14 cellular contexts compared by ENCODE assay signal in the genomic region with DNA sequence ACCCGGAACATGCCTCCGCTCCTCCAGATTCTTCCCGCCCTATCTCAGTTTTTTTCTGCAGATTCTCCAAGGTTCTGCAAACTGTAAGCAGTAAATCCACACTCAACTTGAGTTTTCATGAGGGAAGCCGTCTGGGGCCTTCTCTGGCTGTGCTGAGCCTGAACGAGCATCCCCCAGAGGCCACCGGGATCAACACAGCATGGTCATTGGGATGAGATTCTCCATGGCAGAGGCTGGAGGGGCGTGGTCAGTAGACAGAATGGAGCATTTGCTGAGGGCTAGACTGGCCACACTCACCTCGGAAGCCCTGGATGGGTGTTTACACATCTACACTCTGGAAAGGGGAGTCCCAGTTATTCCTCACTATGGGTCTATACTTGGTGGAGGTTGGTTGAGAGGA. TPM values are rescaled to one million over a fixed set of nuclear protein-coding genes. Genes with fewer than 3 reads are reported as not detected.
DNase-seq lines count a peak whose midpoint lies in the region; ATAC-seq, FAIRE-seq and TF ChIP-seq lines count a peak whose summit lies in the region.
"Had no signal": no experiment of that assay in that cellular context is flagged by ENCODE, and none has a peak within 500 bp of the region (broad histone marks: within the 10 kb centered on the region; RNA-seq: fewer than 3 reads in every experiment).

No MANE protein-coding gene starts in this region.

- TF ChIP-seq CTCF in K562 (IDR thresholded peaks at IDR 0.05 in 2 of 3, conservative IDR thresholded peaks at IDR 0.05 in 1 of 3; ENCODE audit: insufficient read depth in 2 of 3, low read depth in 1 of 3, low read length in 3 of 3) (no peak), kidney (IDR thresholded peaks at IDR 0.05; ENCODE audit: borderline replicate concordance, extremely low read depth, insufficient read depth) (no peak)

- in situ Hi-C loops in K562 (cut with MboI): no loop called here

- H3K4me1 ChIP-seq in BLaER1 treated with 17β-estradiol and CSF1 and Interleukin-3, amounts not matched to agents 10 nM and 100 nM: peaks cover 92 to 99% (median 97%) of the 10 kb centered on the region in 10 experiments
- no peaks in the 10 kb centered on the region for H3K4me1 ChIP-seq in K562 (replicated peaks in 1 of 2; ENCODE audit: control insufficient read depth in 2 of 2, insufficient read depth in 2 of 2, low read length in 2 of 2)
- no peaks in the 10 kb centered on the region for H3K4me1 ChIP-seq in kidney (ENCODE audit: control insufficient read depth in 1 of 2, insufficient read depth in 1 of 2, low read depth in 1 of 2, low read length in 2 of 2)
- H3K4me1 ChIP-seq: BE2C had no signal

- TF ChIP-seq POLR2A in K562 (conservative IDR thresholded peaks at IDR 0.05): no peak

- no peaks in the 10 kb centered on the region for H3K9me3 ChIP-seq in BLaER1 treated with 17β-estradiol and CSF1 and Interleukin-3, amounts not matched to agents 10 nM and 100 nM (replicated peaks in 1 of 11)
- H3K9me3 ChIP-seq in K562 (replicated peaks; ENCODE audit: control insufficient read depth, insufficient read depth, low read depth, low read length) (no peaks in the 10 kb centered on the region), kidney (ENCODE audit: control insufficient read depth in 1 of 2, low read length in 2 of 2) (no peaks in the 10 kb centered on the region)
- H3K9me3 ChIP-seq: BE2C had no signal

- FAIRE-seq in K562 (lab: Jason Lieb, UNC): no peak
- no peak for FAIRE-seq in kidney (lab: Jason Lieb, UNC)
- FAIRE-seq: A204.1 had no signal

- DNase-seq in K562 (ENCODE audit: extremely low read depth in 1 of 4, low spot score in 3 of 4) (peak in 2 of 4 experiments; percentile 12 to 14), kidney (peak; percentile 32), sciatic nerve (ENCODE audit: low spot score) (peak; percentile 32), left lobe of liver (ENCODE audit: low spot score) (no peak)
- no peak for DNase-seq in activated naive CD4-positive, alpha-beta T cell treated with anti-CD3 and anti-CD28 coated beads, Interleukin-2, amount 50 U/mL, for 16 hours
- DNase-seq: BE2C; CD4-positive, CD25-positive, alpha-beta regulatory T cell; DMS53; GF-D8; H7; IMR-90 had no signal

- peaks cover 0 to 5% (median 0%) of the 10 kb centered on the region in 11 experiments; a peak in 1 of 22 replicates for H3K36me3 ChIP-seq in BLaER1 treated with 17β-estradiol and CSF1 and Interleukin-3, amounts not matched to agents 10 nM and 100 nM
- H3K36me3 ChIP-seq in K562 (ENCODE audit: control insufficient read depth, insufficient read depth, low read length) (no peaks in the 10 kb centered on the region), kidney (ENCODE audit: control insufficient read depth in 1 of 2, insufficient read depth in 2 of 2, low read length in 2 of 2) (no peaks in the 10 kb centered on the region)
- H3K36me3 ChIP-seq: BE2C had no signal

- H3K9ac ChIP-seq in BLaER1 treated with 17β-estradiol and CSF1 and Interleukin-3, amounts not matched to agents 10 nM and 100 nM: no peak overlapping the region
- H3K9ac ChIP-seq in K562 (ENCODE audit: insufficient read depth in 1 of 2, low read depth in 2 of 2, low read length in 2 of 2) (no peak overlapping the region), kidney (ENCODE audit: low read length in 2 of 2) (no peak overlapping the region)

- no peak overlapping the region for H3K4me3 ChIP-seq in BLaER1 treated with 17β-estradiol and CSF1 and Interleukin-3, amounts not matched to agents 10 nM and 100 nM
- no peak overlapping the region for H3K4me3 ChIP-seq in K562
- H3K4me3 ChIP-seq in kidney (ENCODE audit: low read length in 2 of 2): no peak overlapping the region

- H3K79me2 ChIP-seq in K562 (ENCODE audit: control insufficient read depth, insufficient read depth, low read length): no peaks in the 10 kb centered on the region

- no peaks in the 10 kb centered on the region for H3K27me3 ChIP-seq in BLaER1 treated with 17β-estradiol and CSF1 and Interleukin-3, amounts not matched to agents 10 nM and 100 nM
- peaks cover 11 to 61% of the 10 kb centered on the region in 2 experiments; a peak in 4 of 5 replicates for H3K27me3 ChIP-seq in K562 (ENCODE audit: control insufficient read depth in 2 of 2, insufficient read depth in 2 of 2, low read length in 2 of 2)

- ATAC-seq in K562: peak; percentile 69
- ATAC-seq in sciatic nerve: no peak
- no peak for ATAC-seq in left lobe of liver
- ATAC-seq in GM18861 (IDR thresholded peaks at IDR 0.05; ENCODE audit: unreplicated experiment): no peak

- no TSS peak for BruUV-seq in K562 (replicated peaks; lab: Mats Ljungman, UMichigan)

- no peak overlapping the region for H2AFZ ChIP-seq in K562 (ENCODE audit: low read depth, low read length)

- peak overlapping the region; percentile 41 to 93 (median 89) for H3K4me2 ChIP-seq in BLaER1 treated with 17β-estradiol and CSF1 and Interleukin-3, amounts not matched to agents 10 nM and 100 nM
- no peak overlapping the region for H3K4me2 ChIP-seq in K562 (ENCODE audit: insufficient read depth, low read length)

- no peak for TF ChIP-seq RAD21 in K562 (CRISPR knock-in tag; conservative IDR thresholded peaks at IDR 0.05 in 1 of 2, IDR thresholded peaks at IDR 0.05 in 1 of 2)

- H3K9me1 ChIP-seq in K562 (ENCODE audit: control insufficient read depth, insufficient read depth, low read length): no peaks in the 10 kb centered on the region

- intact Hi-C loops in K562 (cut with micrococcal nuclease): no loop called here
- intact Hi-C loops in kidney (cut with DNase I): no loop called here
- intact Hi-C loops in sciatic nerve (cut with DNase I): no loop called here

- TF ChIP-seq EP300 in K562 (IDR thresholded peaks at IDR 0.05; ENCODE audit: low read length): no peak

- CTCF ChIA-PET in K562 (lab: Yijun Ruan, JAX; ENCODE audit: low intra/inter-chr PET ratio): no interaction called here

- 12% methylated on average over 8 of the region's 8 CpGs for WGBS in K562 (ENCODE audit: insufficient coverage, low coverage, missing lambda C conversion rate)

- no peaks in the 10 kb centered on the region for H4K20me1 ChIP-seq in BLaER1 treated with 17β-estradiol and CSF1 and Interleukin-3, amounts not matched to agents 10 nM and 100 nM
- 0 out of 2 replicates have a peak, but pooled peaks cover 3% of the 10 kb centered on the region for H4K20me1 ChIP-seq in K562 (replicated peaks; ENCODE audit: control insufficient read depth, insufficient read depth, low read length)

- H3K27ac ChIP-seq in BLaER1 treated with 17β-estradiol and CSF1 and Interleukin-3, amounts not matched to agents 10 nM and 100 nM: peak overlapping the region in 5 of 11 experiments; percentile 13 to 86 (median 68); a peak in 5 of 22 replicates
- H3K27ac ChIP-seq in K562 (ENCODE audit: extremely low read depth, low read depth, low read length): no peak overlapping the region
- no peak overlapping the region for H3K27ac ChIP-seq in kidney (ENCODE audit: low read depth in 2 of 2, low read length in 2 of 2)

- POLR2A ChIA-PET in K562 (lab: Yijun Ruan, JAX): no interaction called here

RNA-seq across cellular contexts. Expression of a gene that starts 2.3 kb away (rescaled TPM):
- total RNA-seq in K562 (2011; cell fraction: chromatin; rRNA removed; ENCODE audit: low replicate concordance): not detected in 2 replicates
- total RNA-seq in K562 (2011; cell fraction: nucleolus; rRNA removed): not detected in 2 replicates
- not detected in 2 replicates for total RNA-seq in K562 (2011; cell fraction: nucleoplasm; rRNA removed)
- total RNA-seq in K562 (2014; rRNA removed) (not detected in 2 replicates), K562 (2014; rRNA removed; fragmentation: Illumina TruSeq; extraction: Trizol) (not detected in 2 replicates), K562 (2015; rRNA removed; fragmentation: Illumina TruSeq; extraction: Trizol) (not detected in 2 replicates), K562 (2021) (not detected in 2 replicates), kidney (0.69 TPM), sciatic nerve (2.1 TPM), left lobe of liver (not detected)
- polyA plus RNA-seq in K562 (2011; rRNA removed) (not detected in 2 replicates), K562 (2014; fragmentation: Illumina TruSeq; extraction: Trizol) (not detected in 2 replicates), K562 (2014; fragmentation: Nextera tagmentation; extraction: Ambion mirVana) (not detected), K562 (2014; rRNA removed) (not detected in 2 replicates), kidney (ENCODE audit: insufficient read depth, low read depth, low replicate concordance) (not detected)
- polyA plus RNA-seq in K562 (2011; cell fraction: cytosol; rRNA removed): not detected in 2 replicates
- not detected in 2 replicates for polyA plus RNA-seq in K562 (2011; cell fraction: nucleus; rRNA removed)
- 0.53 TPM in 1 of 2 replicates, not detected in the other for polyA plus RNA-seq in K562 (2012)
- not detected in 2 replicates for polyA minus RNA-seq in K562 (2011; rRNA and poly(A)+ RNA removed)
- polyA minus RNA-seq in K562 (2011; cell fraction: cytosol; rRNA and poly(A)+ RNA removed): not detected in 2 replicates
- not detected in 2 replicates for polyA minus RNA-seq in K562 (2011; cell fraction: nucleus; rRNA and poly(A)+ RNA removed)
- total RNA-seq: CD4-positive, CD25-positive, alpha-beta regulatory T cell; H7; IMR-90 had no signal
- polyA plus RNA-seq: CD4-positive, CD25-positive, alpha-beta regulatory T cell; IMR-90 had no signal

RNA-seq across cellular contexts. Expression of a gene that starts 23.4 kb away (rescaled TPM):
- total RNA-seq in K562 (2011; cell fraction: chromatin; rRNA removed; ENCODE audit: low replicate concordance): not detected in 2 replicates
- not detected in 2 replicates for total RNA-seq in K562 (2011; cell fraction: nucleolus; rRNA removed)
- total RNA-seq in K562 (2011; cell fraction: nucleoplasm; rRNA removed): not detected in 2 replicates
- not detected in 2 replicates for total RNA-seq in K562 (2014; rRNA removed)
- not detected in 2 replicates for total RNA-seq in K562 (2014; rRNA removed; fragmentation: Illumina TruSeq; extraction: Trizol)
- 0.23 and 0.54 TPM in 2 replicates for total RNA-seq in K562 (2015; rRNA removed; fragmentation: Illumina TruSeq; extraction: Trizol)
- 0.20 and 0.24 TPM in 2 replicates for total RNA-seq in K562 (2021)
- not detected in 2 replicates for polyA plus RNA-seq in K562 (2011; rRNA removed)
- polyA plus RNA-seq in K562 (2011; cell fraction: cytosol; rRNA removed): not detected in 2 replicates
- not detected in 2 replicates for polyA plus RNA-seq in K562 (2011; cell fraction: nucleus; rRNA removed)
- polyA plus RNA-seq in K562 (2012): 0.40 and 7.6 TPM in 2 replicates
- polyA plus RNA-seq in K562 (2014; fragmentation: Illumina TruSeq; extraction: Trizol): 0.12 TPM in 1 of 2 replicates, not detected in the other
- not detected for polyA plus RNA-seq in K562 (2014; fragmentation: Nextera tagmentation; extraction: Ambion mirVana)
- 0.12 TPM in 1 of 2 replicates, not detected in the other for polyA plus RNA-seq in K562 (2014; rRNA removed)
- polyA minus RNA-seq in K562 (2011; rRNA and poly(A)+ RNA removed): not detected in 2 replicates
- not detected in 2 replicates for polyA minus RNA-seq in K562 (2011; cell fraction: cytosol; rRNA and poly(A)+ RNA removed)
- polyA minus RNA-seq in K562 (2011; cell fraction: nucleus; rRNA and poly(A)+ RNA removed): not detected in 2 replicates
- total RNA-seq in kidney: 41.9 TPM
- polyA plus RNA-seq in kidney (ENCODE audit: insufficient read depth, low read depth, low replicate concordance): 4.1 TPM
- 44.7 TPM for total RNA-seq in sciatic nerve
- total RNA-seq in left lobe of liver: 3.1 TPM
- total RNA-seq: IMR-90 had no signal
- polyA plus RNA-seq: IMR-90 had no signal

RNA-seq across cellular contexts. Expression of a gene that starts 28.3 kb away (rescaled TPM):
- not detected in 2 replicates for total RNA-seq in K562 (2011; cell fraction: chromatin; rRNA removed; ENCODE audit: low replicate concordance)
- total RNA-seq in K562 (2011; cell fraction: nucleolus; rRNA removed): not detected in 2 replicates
- total RNA-seq in K562 (2011; cell fraction: nucleoplasm; rRNA removed): not detected in 2 replicates
- total RNA-seq in K562 (2014; rRNA removed) (not detected in 2 replicates), K562 (2014; rRNA removed; fragmentation: Illumina TruSeq; extraction: Trizol) (not detected in 2 replicates), K562 (2015; rRNA removed; fragmentation: Illumina TruSeq; extraction: Trizol) (not detected in 2 replicates), K562 (2021) (not detected in 2 replicates), kidney (5.9 TPM), sciatic nerve (5.3 TPM), left lobe of liver (1.4 TPM)
- polyA plus RNA-seq in K562 (2011; rRNA removed) (not detected in 2 replicates), K562 (2014; fragmentation: Illumina TruSeq; extraction: Trizol) (not detected in 2 replicates), K562 (2014; fragmentation: Nextera tagmentation; extraction: Ambion mirVana) (not detected), K562 (2014; rRNA removed) (not detected in 2 replicates), kidney (ENCODE audit: insufficient read depth, low read depth, low replicate concordance) (1.4 TPM)
- not detected in 2 replicates for polyA plus RNA-seq in K562 (2011; cell fraction: cytosol; rRNA removed)
- not detected in 2 replicates for polyA plus RNA-seq in K562 (2011; cell fraction: nucleus; rRNA removed)
- polyA plus RNA-seq in K562 (2012): not detected in 2 replicates
- not detected in 2 replicates for polyA minus RNA-seq in K562 (2011; rRNA and poly(A)+ RNA removed)
- polyA minus RNA-seq in K562 (2011; cell fraction: cytosol; rRNA and poly(A)+ RNA removed): not detected in 2 replicates
- not detected in 2 replicates for polyA minus RNA-seq in K562 (2011; cell fraction: nucleus; rRNA and poly(A)+ RNA removed)
- total RNA-seq: CD4-positive, CD25-positive, alpha-beta regulatory T cell; H7; IMR-90 had no signal
- polyA plus RNA-seq: IMR-90 had no signal

Comparison
In these comparisons a context has a peak if more than half of its experiments do, and no peak if none do; other contexts are left out.
1. DNase-seq: peak in kidney (single experiment) and sciatic nerve (single experiment); none in activated naive CD4-positive, alpha-beta T cell treated with anti-CD3 and anti-CD28 coated beads, Interleukin-2, amount 50 U/mL, for 16 hours (single experiment) and left lobe of liver (single experiment).
2. RNA of a gene that starts 23.4 kb away (total RNA-seq): 44.7 TPM in sciatic nerve (single experiment) and 41.9 TPM in kidney (single experiment); 3.1 TPM in left lobe of liver (single experiment) and 0.20 to 0.54 TPM in K562; every median in the first group is over 10 times any median in the second.